Comparison of ENCODE assay signal across 24 cellular contexts in the genomic region with DNA sequence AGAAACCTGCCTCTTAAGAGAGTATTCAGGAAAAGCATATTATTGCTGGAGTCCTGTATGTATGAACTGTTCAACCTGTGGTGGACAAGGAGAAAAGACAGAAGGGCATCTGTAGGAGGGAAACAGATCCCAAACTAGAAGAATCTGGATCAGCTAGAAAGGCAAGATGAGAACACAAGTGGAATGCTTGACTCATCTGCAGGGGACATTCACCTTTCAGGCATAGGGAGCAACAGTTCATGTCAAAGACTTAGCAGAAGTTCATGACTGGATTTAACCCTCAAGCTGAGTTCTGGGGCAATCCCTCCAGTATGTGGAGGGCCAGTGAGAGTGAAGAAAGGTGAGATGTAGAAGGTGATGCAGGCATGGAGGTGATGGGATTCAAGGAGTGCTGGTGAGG.
"Had no signal": no experiment of that assay in that cellular context is flagged by ENCODE, and none has a peak within 500 bp of the region (broad histone marks: within the 10 kb centered on the region; RNA-seq: fewer than 3 reads in every experiment).

No MANE protein-coding gene starts in this region.

- H3K79me2 ChIP-seq: hepatocyte had no signal

- H3K4me2 ChIP-seq: hepatocyte had no signal

- H3K36me3 ChIP-seq: esophagus muscularis mucosa, gastroesophageal sphincter, heart left ventricle, left lung, lower lobe of right lung had no signal

- FAIRE-seq: colon, endothelial cell of umbilical vein, frontal cortex, islet of Langerhans, keratinocyte had no signal

- H3K36me3 Mint-ChIP-seq: mesothelial cell of epicardium, naive B cell had no signal

- H3K4me1 Mint-ChIP-seq: mesothelial cell of epicardium, naive B cell had no signal

- H3K27me3 ChIP-seq: esophagus muscularis mucosa, gastroesophageal sphincter, hepatocyte, left lung had no signal

- ATAC-seq: foreskin keratinocyte, gastroesophageal sphincter, heart left ventricle, left cardiac atrium, left lung, left ventricle myocardium superior, lower lobe of right lung, mucosa of descending colon had no signal

- DNase-seq: dermis blood vessel endothelial cell; dorsolateral prefrontal cortex; effector CD4-positive, alpha-beta T cell; effector memory CD4-positive, alpha-beta T cell; foreskin keratinocyte; heart left ventricle; hypothalamus; left cardiac atrium; left lung; left ventricle myocardium superior; lower lobe of right lung; mesenchymal stem cell; mucosa of descending colon; naive B cell had no signal

- H3K4me3 ChIP-seq: coronary artery, dorsolateral prefrontal cortex, esophagus muscularis mucosa, gastroesophageal sphincter, heart left ventricle, hepatocyte, left lung, lower lobe of right lung, mucosa of descending colon had no signal

- H3K4me1 ChIP-seq: esophagus muscularis mucosa, foreskin keratinocyte, gastroesophageal sphincter, heart left ventricle, left lung, lower lobe of right lung had no signal

- H3K4me3 Mint-ChIP-seq: mesothelial cell of epicardium, naive B cell had no signal

- H2AFZ ChIP-seq: hepatocyte had no signal

- H3K27ac ChIP-seq: coronary artery, dorsolateral prefrontal cortex, esophagus muscularis mucosa, foreskin keratinocyte, gastroesophageal sphincter, heart left ventricle, hepatocyte, left lung, lower lobe of right lung had no signal

- H3K9me3 Mint-ChIP-seq: mesothelial cell of epicardium had no signal

- H3K9me3 ChIP-seq: esophagus muscularis mucosa, gastroesophageal sphincter, heart left ventricle, left lung, lower lobe of right lung, mucosa of descending colon had no signal

- H3K27ac Mint-ChIP-seq: mesothelial cell of epicardium, naive B cell had no signal
